1 cellular context compared by ENCODE assay signal in genomic region chr12:114669501-114670256, GRCh38.
TF ChIP-seq lines count a peak whose summit lies in the region.

No MANE protein-coding gene starts in this region.

TF ChIP-seq in SK-N-SH, 30 proteins besides CTCF, POLR2A, EP300 and RAD21 (continued from another document):
- TF ChIP-seq USF2 (IDR thresholded peaks at IDR 0.05; ENCODE audit: borderline replicate concordance, low read depth, low read length), result no peak
- TF ChIP-seq RCOR1 (IDR thresholded peaks at IDR 0.05; ENCODE audit: low read length), result no peak
- TF ChIP-seq POLR2AphosphoS5 (IDR thresholded peaks at IDR 0.05; ENCODE audit: low read depth, low read length), result no peak
- TF ChIP-seq MXI1 (IDR thresholded peaks at IDR 0.05; ENCODE audit: low read depth, low read length), result no peak
- no peak for TF ChIP-seq GATA2 (CRISPR knock-in tag; IDR thresholded peaks at IDR 0.05)
- TF ChIP-seq REST (IDR thresholded peaks at IDR 0.05; ENCODE audit: low read depth, low read length), result no peak
